In the genomic region with DNA sequence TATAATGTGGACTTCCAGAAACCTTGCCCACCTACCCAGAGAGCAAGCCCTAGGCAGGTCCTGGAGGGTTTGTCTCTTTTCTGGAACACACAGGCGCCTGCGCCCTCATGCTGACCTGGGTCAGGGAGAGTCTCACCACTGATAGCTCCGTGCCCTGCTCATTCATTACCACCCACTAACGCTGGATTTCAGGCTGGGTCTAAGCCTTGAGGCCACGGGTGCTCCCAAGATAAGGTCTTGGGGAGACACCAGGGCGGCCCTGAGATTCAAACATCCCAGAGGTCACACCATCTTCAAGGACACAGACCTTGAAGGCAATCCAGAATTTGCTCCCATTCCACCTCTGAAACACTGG, we compare ENCODE assay signal across 13 cellular contexts. TPM values are rescaled to one million over a fixed set of nuclear protein-coding genes. Genes with fewer than 3 reads are reported as not detected.
DNase-seq lines count a peak whose midpoint lies in the region; ATAC-seq and TF ChIP-seq lines count a peak whose summit lies in the region.
"Had no signal": no experiment of that assay in that cellular context is flagged by ENCODE, and none has a peak within 500 bp of the region (broad histone marks: within the 10 kb centered on the region; RNA-seq: fewer than 3 reads in every experiment).

No MANE protein-coding gene starts in this region.

- DNase-seq in GM23248 (no peak), coronary artery (ENCODE audit: low spot score) (no peak), smooth muscle cell (lab: John Stamatoyannopoulos, UW; ENCODE audit: unreplicated experiment) (no peak), lower leg skin (ENCODE audit: low spot score in 2 of 2) (no peak), right lobe of liver (no peak), NCI-H2171 (lab: John Stamatoyannopoulos, UW) (no peak)
- DNase-seq in activated CD8-positive, alpha-beta memory T cell treated with anti-CD3 and anti-CD28 coated beads, Interleukin-2, amount 10 ng/mL, durations not matched to agents 7 days and 5 days, result no peak
- DNase-seq: activated CD8-positive, alpha-beta memory T cell treated with anti-CD3 and anti-CD28 coated beads for 24 hours; activated naive CD4-positive, alpha-beta T cell treated with anti-CD3 and anti-CD28 coated beads for 36 hours; NCI-H1417 treated with DMSO at 0.1 percent for 48 hours; NCI-H526 had no signal

- H3K4me3 Mint-ChIP-seq in activated CD8-positive, alpha-beta memory T cell treated with anti-CD3 and anti-CD28 coated beads, Interleukin-2, amount 10 ng/mL, durations not matched to agents 7 days and 5 days, result no peak overlapping the region
- H3K4me3 Mint-ChIP-seq: activated naive CD4-positive, alpha-beta T cell treated with anti-CD3 and anti-CD28 coated beads for 36 hours; central memory CD8-positive, alpha-beta T cell had no signal

- in situ Hi-C loops in GM23248 (cut with MboI), result loop anchor here (25.0 kb wide), 1 partner anchor 289 kb away; a partner anchor contains a TSS

- H3F3A ChIP-seq in GM23248 (ENCODE audit: insufficient read depth), result peaks cover 38% of the 10 kb centered on the region
- peaks cover 4% of the 10 kb centered on the region for H3F3A ChIP-seq in smooth muscle cell (ENCODE audit: low read depth)

- peaks cover 3% of the 10 kb centered on the region for H3K36me3 Mint-ChIP-seq in activated CD8-positive, alpha-beta memory T cell treated with anti-CD3 and anti-CD28 coated beads, Interleukin-2, amount 10 ng/mL, durations not matched to agents 7 days and 5 days

- H2AFZ ChIP-seq in GM23248 (peak overlapping the region; percentile 40; the same call in 1 of the 2 replicates), smooth muscle cell (ENCODE audit: low read depth) (no peak overlapping the region)

- H3K4me2 ChIP-seq in GM23248 (ENCODE audit: unreplicated experiment) (peak overlapping the region; percentile 50), smooth muscle cell (peak overlapping the region; percentile 40)

- H3K27ac Mint-ChIP-seq in activated CD8-positive, alpha-beta memory T cell treated with anti-CD3 and anti-CD28 coated beads, Interleukin-2, amount 10 ng/mL, durations not matched to agents 7 days and 5 days, result no peak overlapping the region
- H3K27ac Mint-ChIP-seq: activated naive CD4-positive, alpha-beta T cell treated with anti-CD3 and anti-CD28 coated beads for 36 hours had no signal

- H3K27me3 Mint-ChIP-seq in activated CD8-positive, alpha-beta memory T cell treated with anti-CD3 and anti-CD28 coated beads, Interleukin-2, amount 10 ng/mL, durations not matched to agents 7 days and 5 days, result no peaks in the 10 kb centered on the region
- H3K27me3 Mint-ChIP-seq: central memory CD8-positive, alpha-beta T cell had no signal

- H3K9ac ChIP-seq in GM23248, result peak overlapping the region; percentile 49
- H3K9ac ChIP-seq in smooth muscle cell (ENCODE audit: low read depth), result no peak overlapping the region

- peak overlapping the region; percentile 78 for H3K27ac ChIP-seq in GM23248
- H3K27ac ChIP-seq in coronary artery, result peak overlapping the region; percentile 44 to 88
- peak overlapping the region; percentile 95 for H3K27ac ChIP-seq in layer of hippocampus (ENCODE audit: low read depth, low read length)
- peak overlapping the region; percentile 57 for H3K27ac ChIP-seq in smooth muscle cell (ENCODE audit: low read depth)
- H3K27ac ChIP-seq in right lobe of liver, result no peak overlapping the region

- WGBS in GM23248 (ENCODE audit: low coverage in 1 of 2, low lambda C conversion rate in 2 of 2, missing lambda C conversion rate in 2 of 2), 2 experiments, result 36 to 38% methylated on average over 6 of the region's 6 CpGs
- 72% methylated on average over 5 of the region's 6 CpGs for WGBS in smooth muscle cell (ENCODE audit: low lambda C conversion rate)
- 61 to 70% methylated on average over 6 of the region's 6 CpGs for WGBS in lower leg skin, 2 donors
- no CpG with 5 or more reads among the region's 6 CpGs for WGBS in right lobe of liver (ENCODE audit: insufficient coverage, low coverage, low lambda C conversion rate, missing lambda C conversion rate)

- H3K9me3 ChIP-seq in GM23248 (ENCODE audit: low read depth), result no peaks in the 10 kb centered on the region
- H3K9me3 ChIP-seq in smooth muscle cell (replicated peaks; ENCODE audit: low read depth), result no peaks in the 10 kb centered on the region
- H3K9me3 ChIP-seq in right lobe of liver, result no peaks in the 10 kb centered on the region

- intact Hi-C loops in lower leg skin (cut with DNase I; ENCODE audit: low total_unique reads), result no loop called here
- intact Hi-C loops in right lobe of liver (cut with DNase I), result no loop called here

- no peaks in the 10 kb centered on the region for H3K9me2 ChIP-seq in GM23248 (ENCODE audit: insufficient read depth)

- H3K9me3 Mint-ChIP-seq in activated CD8-positive, alpha-beta memory T cell treated with anti-CD3 and anti-CD28 coated beads, Interleukin-2, amount 10 ng/mL, durations not matched to agents 7 days and 5 days (ENCODE audit: low read depth), result no peaks in the 10 kb centered on the region
- H3K9me3 Mint-ChIP-seq: activated naive CD4-positive, alpha-beta T cell treated with anti-CD3 and anti-CD28 coated beads for 36 hours; central memory CD8-positive, alpha-beta T cell had no signal

- H3K4me1 Mint-ChIP-seq in activated CD8-positive, alpha-beta memory T cell treated with anti-CD3 and anti-CD28 coated beads, Interleukin-2, amount 10 ng/mL, durations not matched to agents 7 days and 5 days, result peaks cover 7% of the 10 kb centered on the region

- TF ChIP-seq CTCF in coronary artery (IDR thresholded peaks at IDR 0.05) (no peak), smooth muscle cell (IDR thresholded peaks at IDR 0.05; ENCODE audit: borderline replicate concordance, insufficient read depth, poor library complexity, severe bottlenecking) (no peak), lower leg skin (IDR thresholded peaks at IDR 0.05) (no peak), right lobe of liver (IDR thresholded peaks at IDR 0.05) (no peak)

- TF ChIP-seq POLR2A in lower leg skin (IDR thresholded peaks at IDR 0.05) (no peak), right lobe of liver (IDR thresholded peaks at IDR 0.05) (no peak)

- H3K79me2 ChIP-seq in GM23248 (ENCODE audit: insufficient read depth) (peaks cover 86% of the 10 kb centered on the region), smooth muscle cell (ENCODE audit: low read depth) (peaks cover 31% of the 10 kb centered on the region)

- H3K4me3 ChIP-seq in GM23248 (peak overlapping the region; percentile 25), coronary artery (peak overlapping the region; percentile 57), smooth muscle cell (no peak overlapping the region), lower leg skin (ENCODE audit: low read depth, poor library complexity, severe bottlenecking) (no peak overlapping the region), right lobe of liver (no peak overlapping the region)

- CTCF ChIA-PET in activated CD8-positive, alpha-beta memory T cell treated with anti-CD3 and anti-CD28 coated beads, Interleukin-2, amount 10 ng/mL, durations not matched to agents 7 days and 5 days (lab: Charles Lee), result interaction anchor here (1.5 to 2.2 kb wide), 2 partner anchors 10 to 24 kb away, joined by 4 to 15 read pairs; no protein-coding TSS in a partner anchor

- H4K20me1 ChIP-seq in GM23248 (ENCODE audit: insufficient read depth) (no peaks in the 10 kb centered on the region), smooth muscle cell (ENCODE audit: low read depth) (peaks cover 47% of the 10 kb centered on the region)

- H3K27me3 ChIP-seq in GM23248 (replicated peaks; ENCODE audit: insufficient read depth), result no peaks in the 10 kb centered on the region
- no peaks in the 10 kb centered on the region for H3K27me3 ChIP-seq in layer of hippocampus (ENCODE audit: control insufficient read depth, insufficient read depth, low read length)
- H3K27me3 ChIP-seq in smooth muscle cell (ENCODE audit: low read depth), result no peaks in the 10 kb centered on the region
- H3K27me3 ChIP-seq in right lobe of liver, result no peaks in the 10 kb centered on the region

- no peaks in the 10 kb centered on the region for H3K36me3 ChIP-seq in GM23248 (ENCODE audit: low read depth)
- H3K36me3 ChIP-seq in smooth muscle cell (ENCODE audit: low read depth), result no peaks in the 10 kb centered on the region
- no peaks in the 10 kb centered on the region for H3K36me3 ChIP-seq in right lobe of liver

- peaks cover 10% of the 10 kb centered on the region for H3K4me1 ChIP-seq in GM23248 (ENCODE audit: insufficient read depth)
- H3K4me1 ChIP-seq in smooth muscle cell (ENCODE audit: low read depth), result no peaks in the 10 kb centered on the region
- H3K4me1 ChIP-seq in right lobe of liver, result no peaks in the 10 kb centered on the region

- ATAC-seq in activated CD8-positive, alpha-beta memory T cell treated with anti-CD3 and anti-CD28 coated beads, Interleukin-2, amount 10 ng/mL, durations not matched to agents 7 days and 5 days, result no peak
- ATAC-seq in right lobe of liver, result no peak

RNA-seq across cellular contexts. Expression of a gene that starts 5.1 kb away (rescaled TPM):
- 20.3 and 24.9 TPM in 2 replicates for total RNA-seq in GM23248 (2014; rRNA removed; shearing (Covaris generic))
- polyA plus RNA-seq in GM23248 (2016; fragmentation: Nextera tagmentation; extraction: Ambion mirVana) (35.1 and 35.4 TPM in 2 replicates), smooth muscle cell (6.5 and 7.4 TPM in 2 replicates)
- total RNA-seq in smooth muscle cell (6.4 and 9.8 TPM in 2 replicates), lower leg skin (10 to 100 TPM in 2 of 4 donors, 1 to 10 TPM in 2; 4.5 to 11.4 (median 8.2) TPM), right lobe of liver (1 to 10 TPM; 1.7 to 6.6 (median 4.1) TPM)
- 1 to 10 TPM; 6.1 to 8.5 TPM for total RNA-seq in activated CD8-positive, alpha-beta memory T cell treated with anti-CD3 and anti-CD28 coated beads, Interleukin-2, amount 10 ng/mL, durations not matched to agents 7 days and 5 days

RNA-seq across cellular contexts. Expression of a gene that starts 26.0 kb away (rescaled TPM):
- total RNA-seq in GM23248 (2014; rRNA removed; shearing (Covaris generic)), result 101 and 103 TPM in 2 replicates
- polyA plus RNA-seq in GM23248 (2016; fragmentation: Nextera tagmentation; extraction: Ambion mirVana), result 71.6 and 73.9 TPM in 2 replicates
- 36.4 and 47.8 TPM in 2 replicates for total RNA-seq in smooth muscle cell
- polyA plus RNA-seq in smooth muscle cell, result 63.5 and 72.1 TPM in 2 replicates
- 100 to 1,000 TPM in 1 of 2 experiments, 10 to 100 TPM in 1; 85.4 to 112 TPM for total RNA-seq in activated CD8-positive, alpha-beta memory T cell treated with anti-CD3 and anti-CD28 coated beads, Interleukin-2, amount 10 ng/mL, durations not matched to agents 7 days and 5 days
- total RNA-seq in lower leg skin, result 10 to 100 TPM; 77.2 to 90.8 (median 83.5) TPM
- 100 to 1,000 TPM in 1 of 6 experiments, 10 to 100 TPM in 5; 33.7 to 109 (median 38.2) TPM for total RNA-seq in right lobe of liver

RNA-seq across cellular contexts. Expression of a gene that starts 31.2 kb away (rescaled TPM):
- total RNA-seq in GM23248 (2014; rRNA removed; shearing (Covaris generic)), result 32.5 and 57.5 TPM in 2 replicates
- polyA plus RNA-seq in GM23248 (2016; fragmentation: Nextera tagmentation; extraction: Ambion mirVana) (91.8 and 101 TPM in 2 replicates), smooth muscle cell (56.7 and 78.4 TPM in 2 replicates)
- total RNA-seq in smooth muscle cell (37.6 and 39.5 TPM in 2 replicates), lower leg skin (10 to 100 TPM; 13.2 to 38.4 (median 32.0) TPM), right lobe of liver (10 to 100 TPM; 12.6 to 37.3 (median 24.4) TPM)
- total RNA-seq in activated CD8-positive, alpha-beta memory T cell treated with anti-CD3 and anti-CD28 coated beads, Interleukin-2, amount 10 ng/mL, durations not matched to agents 7 days and 5 days, result 100 to 1,000 TPM; 433 to 500 TPM

RNA-seq across cellular contexts. Expression of a gene that starts 44.9 kb away (rescaled TPM):
- total RNA-seq in GM23248 (2014; rRNA removed; shearing (Covaris generic)), result 21.6 and 22.3 TPM in 2 replicates
- 23.6 and 24.4 TPM in 2 replicates for polyA plus RNA-seq in GM23248 (2016; fragmentation: Nextera tagmentation; extraction: Ambion mirVana)
- total RNA-seq in smooth muscle cell, result 4.6 and 10.4 TPM in 2 replicates
- 9.2 and 9.7 TPM in 2 replicates for polyA plus RNA-seq in smooth muscle cell
- 10 to 100 TPM; 17.7 to 31.5 TPM for total RNA-seq in activated CD8-positive, alpha-beta memory T cell treated with anti-CD3 and anti-CD28 coated beads, Interleukin-2, amount 10 ng/mL, durations not matched to agents 7 days and 5 days
- total RNA-seq in lower leg skin, result 10 to 100 TPM in 1 of 4 donors, 1 to 10 TPM in 3; 5.1 to 19.0 (median 6.7) TPM
- total RNA-seq in right lobe of liver, result 100 to 1,000 TPM in 1 of 6 experiments, 10 to 100 TPM in 4, 1 to 10 TPM in 1; 4.6 to 186 (median 38.5) TPM

Comparison
In these comparisons a context has a peak if more than half of its experiments do, and no peak if none do; other contexts are left out.
1. H3K27ac ChIP-seq: peak in GM23248 (single experiment), coronary artery (2 of 2), layer of hippocampus (single experiment) and smooth muscle cell (single experiment); none in right lobe of liver (0 of 3).
2. H3K4me3 ChIP-seq: peak in GM23248 (single experiment) and coronary artery (single experiment); none in smooth muscle cell (single experiment), lower leg skin (single experiment) and right lobe of liver (0 of 3).